In genomic region chr1:235633220-235633540, GRCh38 we compare ENCODE assay signal across 1 cellular context.
TF ChIP-seq lines count a peak whose summit lies in the region.

No MANE protein-coding gene starts in this region.

TF ChIP-seq in GM12878, 131 proteins besides CTCF, POLR2A, EP300 and RAD21:
- TF ChIP-seq USF2 (IDR thresholded peaks at IDR 0.05; ENCODE audit: borderline replicate concordance, low read depth, low read length) (no peak), CREM (IDR thresholded peaks at IDR 0.05; ENCODE audit: low read depth) (no peak), BACH1 (IDR thresholded peaks at IDR 0.05; ENCODE audit: borderline replicate concordance) (no peak), SIX5 (IDR thresholded peaks at IDR 0.05; ENCODE audit: low read depth, low read length, severe bottlenecking) (no peak), POLR2AphosphoS5 (IDR thresholded peaks at IDR 0.05; ENCODE audit: low read length) (no peak), LARP7 (IDR thresholded peaks at IDR 0.05) (no peak), NFXL1 (IDR thresholded peaks at IDR 0.05; ENCODE audit: borderline replicate concordance) (no peak), RAD51 (IDR thresholded peaks at IDR 0.05) (no peak), CBFB (IDR thresholded peaks at IDR 0.05; ENCODE audit: low read depth) (no peak), TARDBP (IDR thresholded peaks at IDR 0.05; ENCODE audit: borderline replicate concordance) (no peak), POLR2AphosphoS2 (IDR thresholded peaks at IDR 0.05; ENCODE audit: low read depth, low read length) (no peak), ZSCAN29 (IDR thresholded peaks at IDR 0.05) (no peak), CHD2 (IDR thresholded peaks at IDR 0.05; ENCODE audit: borderline replicate concordance, low read depth, low read length) (no peak)
- TF ChIP-seq, protein P1, sequence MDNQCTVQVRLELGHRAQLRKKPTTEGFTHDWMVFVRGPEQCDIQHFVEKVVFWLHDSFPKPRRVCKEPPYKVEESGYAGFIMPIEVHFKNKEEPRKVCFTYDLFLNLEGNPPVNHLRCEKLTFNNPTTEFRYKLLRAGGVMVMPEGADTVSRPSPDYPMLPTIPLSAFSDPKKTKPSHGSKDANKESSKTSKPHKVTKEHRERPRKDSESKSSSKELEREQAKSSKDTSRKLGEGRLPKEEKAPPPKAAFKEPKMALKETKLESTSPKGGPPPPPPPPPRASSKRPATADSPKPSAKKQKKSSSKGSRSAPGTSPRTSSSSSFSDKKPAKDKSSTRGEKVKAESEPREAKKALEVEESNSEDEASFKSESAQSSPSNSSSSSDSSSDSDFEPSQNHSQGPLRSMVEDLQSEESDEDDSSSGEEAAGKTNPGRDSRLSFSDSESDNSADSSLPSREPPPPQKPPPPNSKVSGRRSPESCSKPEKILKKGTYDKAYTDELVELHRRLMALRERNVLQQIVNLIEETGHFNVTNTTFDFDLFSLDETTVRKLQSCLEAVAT (IDR thresholded peaks at IDR 0.05): no peak
- TF ChIP-seq, protein P2, sequence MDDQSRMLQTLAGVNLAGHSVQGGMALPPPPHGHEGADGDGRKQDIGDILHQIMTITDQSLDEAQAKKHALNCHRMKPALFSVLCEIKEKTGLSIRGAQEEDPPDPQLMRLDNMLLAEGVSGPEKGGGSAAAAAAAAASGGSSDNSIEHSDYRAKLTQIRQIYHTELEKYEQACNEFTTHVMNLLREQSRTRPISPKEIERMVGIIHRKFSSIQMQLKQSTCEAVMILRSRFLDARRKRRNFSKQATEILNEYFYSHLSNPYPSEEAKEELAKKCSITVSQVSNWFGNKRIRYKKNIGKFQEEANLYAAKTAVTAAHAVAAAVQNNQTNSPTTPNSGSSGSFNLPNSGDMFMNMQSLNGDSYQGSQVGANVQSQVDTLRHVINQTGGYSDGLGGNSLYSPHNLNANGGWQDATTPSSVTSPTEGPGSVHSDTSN (IDR thresholded peaks at IDR 0.05; ENCODE audit: insufficient replicate concordance, low read depth, low read length): no peak
- TF ChIP-seq, protein P3, sequence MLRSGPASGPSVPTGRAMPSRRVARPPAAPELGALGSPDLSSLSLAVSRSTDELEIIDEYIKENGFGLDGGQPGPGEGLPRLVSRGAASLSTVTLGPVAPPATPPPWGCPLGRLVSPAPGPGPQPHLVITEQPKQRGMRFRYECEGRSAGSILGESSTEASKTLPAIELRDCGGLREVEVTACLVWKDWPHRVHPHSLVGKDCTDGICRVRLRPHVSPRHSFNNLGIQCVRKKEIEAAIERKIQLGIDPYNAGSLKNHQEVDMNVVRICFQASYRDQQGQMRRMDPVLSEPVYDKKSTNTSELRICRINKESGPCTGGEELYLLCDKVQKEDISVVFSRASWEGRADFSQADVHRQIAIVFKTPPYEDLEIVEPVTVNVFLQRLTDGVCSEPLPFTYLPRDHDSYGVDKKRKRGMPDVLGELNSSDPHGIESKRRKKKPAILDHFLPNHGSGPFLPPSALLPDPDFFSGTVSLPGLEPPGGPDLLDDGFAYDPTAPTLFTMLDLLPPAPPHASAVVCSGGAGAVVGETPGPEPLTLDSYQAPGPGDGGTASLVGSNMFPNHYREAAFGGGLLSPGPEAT (IDR thresholded peaks at IDR 0.05; ENCODE audit: low read depth): no peak
- TF ChIP-seq, protein P4, sequence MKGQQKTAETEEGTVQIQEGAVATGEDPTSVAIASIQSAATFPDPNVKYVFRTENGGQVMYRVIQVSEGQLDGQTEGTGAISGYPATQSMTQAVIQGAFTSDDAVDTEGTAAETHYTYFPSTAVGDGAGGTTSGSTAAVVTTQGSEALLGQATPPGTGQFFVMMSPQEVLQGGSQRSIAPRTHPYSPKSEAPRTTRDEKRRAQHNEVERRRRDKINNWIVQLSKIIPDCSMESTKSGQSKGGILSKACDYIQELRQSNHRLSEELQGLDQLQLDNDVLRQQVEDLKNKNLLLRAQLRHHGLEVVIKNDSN (IDR thresholded peaks at IDR 0.05; ENCODE audit: borderline replicate concordance, extremely low read length, insufficient read depth, low read depth, low read length): no peak
